Comparison of ENCODE assay signal across 15 cellular contexts in the genomic region with DNA sequence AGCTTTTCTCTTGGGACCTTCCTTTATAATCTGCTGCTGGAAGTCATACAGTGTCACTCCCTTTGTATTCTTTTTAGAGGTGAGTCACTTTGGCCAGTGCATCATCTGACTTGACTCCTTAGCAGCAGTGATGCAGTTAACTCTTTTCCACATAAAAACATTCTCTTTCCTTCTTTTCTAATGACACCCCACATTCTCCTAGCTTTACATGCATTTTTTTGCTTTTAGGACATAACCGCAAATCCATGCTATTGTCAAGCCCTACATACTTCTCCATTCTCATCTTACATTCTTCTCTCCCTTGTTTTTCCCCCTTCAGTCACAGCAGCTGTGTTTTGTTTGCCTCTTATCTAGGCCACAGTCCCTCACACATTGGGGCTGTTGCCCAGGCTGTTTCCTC. TPM values are rescaled to one million over a fixed set of nuclear protein-coding genes. Genes with fewer than 3 reads are reported as not detected.
DNase-seq lines count a peak whose midpoint lies in the region; TF ChIP-seq lines count a peak whose summit lies in the region.
"Had no signal": no experiment of that assay in that cellular context is flagged by ENCODE, and none has a peak within 500 bp of the region (broad histone marks: within the 10 kb centered on the region; RNA-seq: fewer than 3 reads in every experiment).

No MANE protein-coding gene starts in this region.

- no peaks in the 10 kb centered on the region for H3K27me3 ChIP-seq in WERI-Rb-1 (ENCODE audit: insufficient read depth, low read depth, severe bottlenecking)
- no peaks in the 10 kb centered on the region for H3K27me3 ChIP-seq in transverse colon
- H3K27me3 ChIP-seq in vagina = no peaks in the 10 kb centered on the region
- H3K27me3 ChIP-seq: body of pancreas had no signal

- TF ChIP-seq POLR2A in transverse colon (IDR thresholded peaks at IDR 0.05) (no peak), vagina (IDR thresholded peaks at IDR 0.05) (no peak)

- H3K9me3 ChIP-seq in WERI-Rb-1 (ENCODE audit: severe bottlenecking) (no peaks in the 10 kb centered on the region), OCI-LY7 (ENCODE audit: low read length) (no peaks in the 10 kb centered on the region), transverse colon (no peaks in the 10 kb centered on the region), vagina (no peaks in the 10 kb centered on the region)
- H3K9me3 ChIP-seq: body of pancreas had no signal

- CTCF ChIA-PET in OCI-LY7 (lab: Charles Lee; ENCODE audit: unreplicated experiment) = no interaction called here

- no peak overlapping the region for H3K4me2 ChIP-seq in OCI-LY7 (ENCODE audit: low read length)

- no TSS peak for BruUV-seq in OCI-LY7 (replicated peaks; lab: Mats Ljungman, UMichigan)

- H3K4me1 ChIP-seq in OCI-LY7 (ENCODE audit: insufficient read depth, low read length, poor library complexity, severe bottlenecking) (no peaks in the 10 kb centered on the region), transverse colon (no peaks in the 10 kb centered on the region), vagina (no peaks in the 10 kb centered on the region)
- H3K4me1 ChIP-seq: body of pancreas had no signal

- no peaks in the 10 kb centered on the region for H3K79me2 ChIP-seq in OCI-LY7 (ENCODE audit: insufficient read depth, low read depth, low read length)

- no peak overlapping the region for H2AFZ ChIP-seq in OCI-LY7 (ENCODE audit: low read length)

- POLR2A ChIA-PET in OCI-LY7 (lab: Charles Lee) = no interaction called here

- WGBS in transverse colon (ENCODE audit: low coverage in 1 of 2), 2 donors = 75 to 88% methylated on average over 1 of the region's 1 CpG

- intact Hi-C loops in OCI-LY7 (cut with micrococcal nuclease; ENCODE audit: unreplicated experiment) = no loop called here
- intact Hi-C loops in transverse colon (cut with DNase I; ENCODE audit: low total_unique reads) = no loop called here
- intact Hi-C loops in vagina (cut with DNase I) = no loop called here

- H3K36me3 ChIP-seq in WERI-Rb-1 = no peaks in the 10 kb centered on the region
- H3K36me3 ChIP-seq in OCI-LY7 (ENCODE audit: insufficient read depth, low read length) = no peaks in the 10 kb centered on the region
- no peaks in the 10 kb centered on the region for H3K36me3 ChIP-seq in transverse colon
- H3K36me3 ChIP-seq in vagina = no peaks in the 10 kb centered on the region

- peak; percentile 73 for DNase-seq in ELR (ENCODE audit: low read depth)
- peak; percentile 79 for DNase-seq in OCI-M1 (lab: John Stamatoyannopoulos, UW)
- DNase-seq in dedifferentiated amniotic fluid mesenchymal stem cell (ENCODE audit: extremely low spot score) = peak; percentile 90
- DNase-seq in non-pigmented ciliary epithelial cell (ENCODE audit: low read depth) = peak; percentile 91
- DNase-seq in WERI-Rb-1 = no peak
- no peak for DNase-seq in OCI-LY7 (ENCODE audit: low spot score)
- no peak for DNase-seq in transverse colon
- DNase-seq in vagina (ENCODE audit: extremely low spot score in 2 of 2) = no peak
- DNase-seq: activated CD4-positive, alpha-beta T cell treated with anti-CD3 and anti-CD28 coated beads for 1 hour; body of pancreas; COR-L47; erythroblast; NCI-H526 treated with DMSO at 0.1 percent for 48 hours; right cardiac atrium had no signal

- in situ Hi-C loops in transverse colon (cut with MboI; ENCODE audit: low pct_ligation_motif_present in 1 of 4, low pct_unique_long_range_greater_than_20kb in 1 of 4, low sequenced_read_pairs in 3 of 4) = no loop called here

- H3K4me3 ChIP-seq in WERI-Rb-1 (ENCODE audit: low read depth, low read length) (no peak overlapping the region), OCI-LY7 (ENCODE audit: low read depth, low read length, poor library complexity, severe bottlenecking) (no peak overlapping the region), transverse colon (no peak overlapping the region), vagina (no peak overlapping the region)
- H3K4me3 ChIP-seq: body of pancreas, SK-N-MC had no signal

- H3K9me2 ChIP-seq in OCI-LY7 (ENCODE audit: insufficient read depth, low read length) = no peaks in the 10 kb centered on the region

- H3K27ac ChIP-seq in WERI-Rb-1 (no peak overlapping the region), OCI-LY7 (ENCODE audit: low read depth, low read length, poor library complexity, severe bottlenecking) (no peak overlapping the region), transverse colon (no peak overlapping the region), vagina (no peak overlapping the region)
- H3K27ac ChIP-seq: body of pancreas, SK-N-MC had no signal

- TF ChIP-seq CTCF in WERI-Rb-1 (IDR thresholded peaks at IDR 0.05; ENCODE audit: low read depth, low read length) (no peak), OCI-LY7 (conservative IDR thresholded peaks at IDR 0.05; ENCODE audit: low read length) (no peak), transverse colon (IDR thresholded peaks at IDR 0.05) (no peak), vagina (IDR thresholded peaks at IDR 0.05) (no peak)

- TF ChIP-seq EP300 in transverse colon (IDR thresholded peaks at IDR 0.05; ENCODE audit: low read depth) = no peak

- no peaks in the 10 kb centered on the region for H4K20me1 ChIP-seq in OCI-LY7 (ENCODE audit: insufficient read depth, low read length)

RNA-seq across cellular contexts. Expression of a gene that starts 55.1 kb away (rescaled TPM):
- total RNA-seq in OCI-LY7 (2014; rRNA removed; shearing (Covaris generic)) = 34.3 and 41.7 TPM in 2 replicates
- total RNA-seq in OCI-LY7 (2022) = 56.0 and 60.9 TPM in 2 replicates
- 100 to 1,000 TPM in 1 of 4 donors, 10 to 100 TPM in 2, 1 to 10 TPM in 1; 9.4 to 144 (median 22.0) TPM for total RNA-seq in transverse colon
- total RNA-seq in vagina = 16.0 TPM

Comparison
In these comparisons a context has a peak if more than half of its experiments do, and no peak if none do; other contexts are left out.
1. DNase-seq: peak in ELR (single experiment), OCI-M1 (single experiment), dedifferentiated amniotic fluid mesenchymal stem cell (single experiment) and non-pigmented ciliary epithelial cell (single experiment); none in WERI-Rb-1 (single experiment), OCI-LY7 (single experiment), transverse colon (single experiment) and vagina (0 of 2).